Comparison of ENCODE assay signal across 8 cellular contexts in the genomic region with DNA sequence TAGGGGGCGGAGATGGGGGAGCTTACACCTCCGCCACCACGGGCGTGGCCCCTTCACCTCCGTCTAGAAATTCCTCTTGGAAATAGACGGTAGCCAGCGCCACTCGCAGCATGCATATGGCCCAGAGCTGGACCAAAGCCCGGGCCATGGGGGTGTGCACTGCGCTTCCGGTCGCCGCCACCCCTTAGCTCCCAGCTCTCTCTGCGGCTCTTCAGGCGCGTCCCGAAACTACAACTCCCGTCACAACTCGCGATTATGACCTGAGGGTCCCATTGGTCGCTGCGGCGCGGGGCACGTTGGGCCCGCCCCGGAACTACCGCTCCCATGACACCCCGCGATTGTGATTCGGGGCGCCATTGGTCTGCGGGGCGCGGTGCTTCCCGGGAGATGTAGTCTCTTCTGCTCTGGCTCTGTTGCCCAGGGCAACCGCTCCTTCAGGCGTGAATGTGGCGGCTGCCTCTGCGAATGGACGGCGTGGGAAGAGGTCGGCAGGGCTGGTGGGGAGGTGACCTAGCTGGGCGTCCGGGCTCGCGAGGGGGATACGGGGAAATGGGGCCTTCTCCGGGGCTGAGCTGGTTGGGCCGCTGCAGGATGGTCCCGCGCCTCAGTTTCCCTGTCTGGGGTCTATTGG. TPM values are rescaled to one million over a fixed set of nuclear protein-coding genes. Genes with fewer than 3 reads are reported as not detected.
DNase-seq lines count a peak whose midpoint lies in the region; ATAC-seq, FAIRE-seq and TF ChIP-seq lines count a peak whose summit lies in the region.

C19orf44 (plus strand) TSS at position 413 of the 631 bp plus-strand sequence. CDS start 4,399 bp downstream, outside the sequence.
A gene with protein sequence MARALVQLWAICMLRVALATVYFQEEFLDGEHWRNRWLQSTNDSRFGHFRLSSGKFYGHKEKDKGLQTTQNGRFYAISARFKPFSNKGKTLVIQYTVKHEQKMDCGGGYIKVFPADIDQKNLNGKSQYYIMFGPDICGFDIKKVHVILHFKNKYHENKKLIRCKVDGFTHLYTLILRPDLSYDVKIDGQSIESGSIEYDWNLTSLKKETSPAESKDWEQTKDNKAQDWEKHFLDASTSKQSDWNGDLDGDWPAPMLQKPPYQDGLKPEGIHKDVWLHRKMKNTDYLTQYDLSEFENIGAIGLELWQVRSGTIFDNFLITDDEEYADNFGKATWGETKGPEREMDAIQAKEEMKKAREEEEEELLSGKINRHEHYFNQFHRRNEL (minus strand): TSS at position 186 of the 631 bp plus-strand sequence. CDS start 38 bp downstream, at position 148.

- H3K27ac ChIP-seq in ascending aorta: peak within 1 kb of the TSS; percentile 64 to 69
- peak within 1 kb of the TSS; percentile 83 to 86 for H3K27ac ChIP-seq in right atrium auricular region
- H3K27ac ChIP-seq in psoas muscle: peak within 1 kb of the TSS; percentile 89

- no peaks in the 10 kb centered on the region for H3K9me3 ChIP-seq in ascending aorta
- H3K9me3 ChIP-seq in right atrium auricular region: no peaks in the 10 kb centered on the region
- H3K9me3 ChIP-seq in psoas muscle: no peaks in the 10 kb centered on the region

- TF ChIP-seq CTCF in ascending aorta (IDR thresholded peaks at IDR 0.05): peak in 1 of 3 experiments; percentile 22
- TF ChIP-seq CTCF in right atrium auricular region (IDR thresholded peaks at IDR 0.05): peak in 1 of 2 donors; percentile 50
- TF ChIP-seq CTCF in psoas muscle (IDR thresholded peaks at IDR 0.05): peak; percentile 18

- DNase-seq in NCI-H187 (lab: John Stamatoyannopoulos, UW) (peak; percentile 82 to 89), T-helper 2 cell (peak; percentile 90 to 99 (median 95)), ascending aorta (ENCODE audit: low spot score in 2 of 2) (peak; percentile 97 to 100), right atrium auricular region (ENCODE audit: low spot score) (peak; percentile 99), psoas muscle (peak; percentile 99), urothelium cell line (ENCODE audit: low spot score) (peak; percentile 93)

- H3K4me1 ChIP-seq in ascending aorta: peaks cover 0 to 7% of the 10 kb centered on the region in 2 donors
- peaks cover 0 to 11% of the 10 kb centered on the region in 2 donors for H3K4me1 ChIP-seq in right atrium auricular region
- H3K4me1 ChIP-seq in psoas muscle: peaks cover 8% of the 10 kb centered on the region

- H3K36me3 ChIP-seq in ascending aorta: peaks cover 0 to 1% of the 10 kb centered on the region in 2 donors
- H3K36me3 ChIP-seq in right atrium auricular region: no peaks in the 10 kb centered on the region
- peaks cover 0 to 7% of the 10 kb centered on the region in 2 donors for H3K36me3 ChIP-seq in psoas muscle (ENCODE audit: insufficient read depth in 1 of 2, low read depth in 1 of 2)

- 0 to 1% (median 1%) methylated on average over 50 to 52 of the region's 52 CpGs for WGBS in psoas muscle, 3 donors

- intact Hi-C loops in ascending aorta (cut with DNase I): loop anchor here (1.0 kb wide), 4 partner anchors 24 to 164 kb away; partner anchors contain the start of genes CHERP, SLC35E1 and SMIM7
- intact Hi-C loops in psoas muscle (cut with DNase I): loop anchor here in 1 of 2 donors (5.0 kb wide), 2 partner anchors 46 to 54 kb away; partner anchors contain the start of gene CHERP

- ATAC-seq in GM18502 (IDR thresholded peaks at IDR 0.05; ENCODE audit: poor library complexity, unreplicated experiment) (peak; percentile 96), HG02943 (IDR thresholded peaks at IDR 0.05; ENCODE audit: low read depth, unreplicated experiment) (peak; percentile 98), psoas muscle (peak; percentile 96 to 98 (median 98))

- H3K4me3 ChIP-seq in ascending aorta (peak within 1 kb of the TSS; percentile 72 to 82), right atrium auricular region (peak within 1 kb of the TSS; percentile 67 to 74), psoas muscle (peak within 1 kb of the TSS; percentile 81)

- H3K27me3 ChIP-seq in ascending aorta (no peaks in the 10 kb centered on the region), right atrium auricular region (no peaks in the 10 kb centered on the region), psoas muscle (ENCODE audit: insufficient read depth in 3 of 3, low read length in 2 of 3) (no peaks in the 10 kb centered on the region)

- FAIRE-seq in urothelium cell line (lab: Jason Lieb, UNC): no peak

RNA-seq across cellular contexts. Expression of gene C19orf44, which starts in this region (rescaled TPM):
- total RNA-seq in ascending aorta: 5.1 TPM
- 1 to 10 TPM; 2.3 to 6.0 TPM for total RNA-seq in right atrium auricular region
- 1 to 10 TPM; 3.8 to 7.1 (median 5.2) TPM for total RNA-seq in psoas muscle
- 1 to 10 TPM; 5.7 to 7.4 (median 6.1) TPM for polyA plus RNA-seq in psoas muscle

RNA-seq across cellular contexts. Expression of the second gene that starts in this region (rescaled TPM):
- total RNA-seq in ascending aorta: not detected
- not detected for total RNA-seq in right atrium auricular region
- under 1 TPM in 1 of 4 donors, not detected in 3; 0.32 TPM for total RNA-seq in psoas muscle
- polyA plus RNA-seq in psoas muscle: under 1 TPM in 2 of 3 donors, not detected in 1; 0.07 to 0.25 TPM

Comparison
In these comparisons a context has a peak if more than half of its experiments do, and no peak if none do; other contexts are left out.
1. Peak in every context shown above with its lines: DNase-seq, ATAC-seq, H3K4me3 ChIP-seq and H3K27ac ChIP-seq.